ENCODE assay signal across 26 cellular contexts in genomic region chr5:172745406-172745805, GRCh38.
"Had no signal": no experiment of that assay in that cellular context is flagged by ENCODE, and none has a peak within 500 bp of the region (broad histone marks: within the 10 kb centered on the region; RNA-seq: fewer than 3 reads in every experiment).

No MANE protein-coding gene starts in this region.

- H2AFZ ChIP-seq: PC-9 had no signal

- DNase-seq: activated CD4-positive, alpha-beta T cell treated with anti-CD3 and anti-CD28 coated beads for 48 hours; activated CD4-positive, alpha-beta T cell treated with anti-CD3 and anti-CD28 coated beads, Interleukin-2, amount 50 U/mL, for 4 hours; activated CD4-positive, CD25-positive, alpha-beta regulatory T cell treated with anti-CD3 and anti-CD28 coated beads, Interleukin-2, amount 50 U/mL, for 72 hours; activated CD8-positive, alpha-beta T cell treated with anti-CD3 and anti-CD28 coated beads, Interleukin-2, amount 10 ng/mL, durations not matched to agents 7 days and 5 days; activated effector memory CD4-positive, alpha-beta T cell treated with Interleukin-2 at 50 U/mL for 16 hours; activated naive CD4-positive, alpha-beta T cell; activated naive CD8-positive, alpha-beta T cell treated with anti-CD3 and anti-CD28 coated beads, Interleukin-2, amount 50 U/mL, for 24 hours; activated T-cell treated with anti-CD3 and anti-CD28 coated beads, Interleukin-2, amount 50 U/mL, for 24 hours; amniotic stem cell; Karpas-422; MM.1S; NCI-H1105; NCI-H1436; NCI-H1694 treated with DMSO at 0.1 percent for 48 hours; NCI-H2029 treated with DMSO at 0.1 percent for 48 hours; NCI-H510A treated with DMSO at 0.1 percent for 48 hours; NCI-H69; PC-9; SHP77 treated with DMSO at 0.1 percent for 48 hours; T-helper 9 cell had no signal

- H3K4me1 Mint-ChIP-seq: WTC11 had no signal

- ATAC-seq: activated CD8-positive, alpha-beta T cell treated with anti-CD3 and anti-CD28 coated beads, Interleukin-2, amount 10 ng/mL, durations not matched to agents 7 days and 5 days; activated naive CD4-positive, alpha-beta T cell treated with anti-CD3 and anti-CD28 coated beads, Interleukin-2, amount 50 U/mL, for 72 hours; activated naive CD8-positive, alpha-beta T cell treated with anti-CD3 and anti-CD28 coated beads, Interleukin-2, amount 50 U/mL, for 24 hours; WTC11 had no signal

- H3K4me3 Mint-ChIP-seq: activated CD8-positive, alpha-beta T cell treated with anti-CD3 and anti-CD28 coated beads, Interleukin-2, amount 10 ng/mL, durations not matched to agents 7 days and 5 days; activated naive CD8-positive, alpha-beta T cell treated with anti-CD3 and anti-CD28 coated beads, Interleukin-2, amount 50 U/mL, for 24 hours; activated T-cell treated with anti-CD3 and anti-CD28 coated beads, Interleukin-2, amount 50 U/mL, for 24 hours; activated T-helper 1 cell treated with anti-CD3 and anti-CD28 coated beads, Interleukin-12 subunit alpha, Interleukin-12 subunit beta, Interleukin-2, Interleukin-4 antibody, amounts not matched to agents 30 ng/mL and 10 ng/mL and 1 ng/mL, durations not matched to agents 14 hours and 24 hours and 36 hours; brain; T-helper 1 cell treated with Interleukin-12 subunit alpha and Interleukin-12 subunit beta and Interleukin-4 antibody, amounts not matched to agents 30 μg/mL and 1 μg/mL, for 36 hours; WTC11 had no signal

- H3K4me3 ChIP-seq: PC-9 had no signal

- H3K27ac ChIP-seq: PC-9 had no signal

- H3K27ac Mint-ChIP-seq: activated CD8-positive, alpha-beta T cell treated with anti-CD3 and anti-CD28 coated beads, Interleukin-2, amount 10 ng/mL, durations not matched to agents 7 days and 5 days; activated naive CD8-positive, alpha-beta T cell treated with anti-CD3 and anti-CD28 coated beads, Interleukin-2, amount 50 U/mL, for 24 hours; activated T-cell treated with anti-CD3 and anti-CD28 coated beads, Interleukin-2, amount 50 U/mL, for 24 hours; activated T-helper 1 cell treated with anti-CD3 and anti-CD28 coated beads, Interleukin-12 subunit alpha, Interleukin-12 subunit beta, Interleukin-2, Interleukin-4 antibody, amounts not matched to agents 30 ng/mL and 10 ng/mL and 1 ng/mL, durations not matched to agents 14 hours and 24 hours and 36 hours; T-helper 1 cell treated with Interleukin-12 subunit alpha and Interleukin-12 subunit beta and Interleukin-4 antibody, amounts not matched to agents 30 μg/mL and 1 μg/mL, for 36 hours; WTC11 had no signal

- FAIRE-seq: astrocyte had no signal

- H3K36me3 Mint-ChIP-seq: brain had no signal

- H3K27me3 Mint-ChIP-seq: activated naive CD8-positive, alpha-beta T cell treated with anti-CD3 and anti-CD28 coated beads, Interleukin-2, amount 50 U/mL, for 24 hours; activated T-cell treated with anti-CD3 and anti-CD28 coated beads, Interleukin-2, amount 50 U/mL, for 24 hours had no signal
